ENCODE assay signal across 1 cellular context in the genomic region with DNA sequence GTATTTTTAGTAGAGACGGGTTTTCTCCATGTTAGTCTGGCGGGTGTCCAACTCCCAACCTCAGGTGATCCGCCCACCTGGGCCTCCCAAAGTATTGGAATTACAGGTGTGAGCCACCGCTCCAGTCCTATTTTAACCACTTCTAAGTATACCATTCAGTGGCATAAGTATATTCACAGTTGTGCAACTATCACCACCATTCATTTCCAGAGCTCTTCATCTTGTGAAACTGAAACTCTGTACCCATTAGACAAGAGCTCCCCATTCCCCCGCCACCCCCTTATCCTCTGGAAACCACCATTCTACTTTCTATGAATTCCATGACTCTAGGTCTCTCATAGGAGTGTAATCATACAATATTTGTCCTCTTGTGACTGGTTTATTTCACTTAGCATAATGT.
A peak's percentile ranks its signal among the peaks of the same experiment; 100 is the strongest.
TF ChIP-seq lines count a peak whose summit lies in the region.

No MANE protein-coding gene starts in this region.

TF ChIP-seq in GM12878, 131 proteins besides CTCF, POLR2A, EP300 and RAD21:
- TF ChIP-seq TCF7 (IDR thresholded peaks at IDR 0.05; ENCODE audit: borderline replicate concordance) (peak; percentile 78), TCF3 (IDR thresholded peaks at IDR 0.05; ENCODE audit: borderline replicate concordance, insufficient read depth, low read depth, low read length) (no peak), ZNF384 (IDR thresholded peaks at IDR 0.05; ENCODE audit: borderline replicate concordance, low read depth, low read length) (no peak), RUNX3 (IDR thresholded peaks at IDR 0.05; ENCODE audit: low read length) (peak; percentile 80), CEBPB (IDR thresholded peaks at IDR 0.05; ENCODE audit: borderline replicate concordance in 1 of 2, low read depth in 2 of 2, low read length in 2 of 2) (no peak), IKZF1 (conservative IDR thresholded peaks at IDR 0.05) (peak; percentile 47; the same call in 1 of the 2 replicates), HDAC6 (IDR thresholded peaks at IDR 0.05; ENCODE audit: unreplicated experiment) (no peak), NFIC (IDR thresholded peaks at IDR 0.05; ENCODE audit: low read depth, low read length) (peak; percentile 70), IKZF2 (IDR thresholded peaks at IDR 0.05) (peak; percentile 54 to 61; a peak in 2 of 4 replicates), SUPT20H (IDR thresholded peaks at IDR 0.05; ENCODE audit: borderline replicate concordance, control insufficient read depth, low read depth, low read length) (no peak), JUNB (IDR thresholded peaks at IDR 0.05) (peak; percentile 83), IRF5 (IDR thresholded peaks at IDR 0.05; ENCODE audit: borderline replicate concordance) (no peak), FOXM1 (IDR thresholded peaks at IDR 0.05; ENCODE audit: low read depth, low read length) (peak; percentile 29; the same call in 1 of the 2 replicates), EED (IDR thresholded peaks at IDR 0.05; ENCODE audit: low read depth) (peak; percentile 95), CBFB (IDR thresholded peaks at IDR 0.05; ENCODE audit: low read depth) (peak; percentile 41; the same call in 1 of the 2 replicates), BCL11A (IDR thresholded peaks at IDR 0.05; ENCODE audit: low read depth, low read length) (peak; percentile 47; the same call in 1 of the 2 replicates), IRF4 (IDR thresholded peaks at IDR 0.05; ENCODE audit: low read depth, low read length) (0 out of 2 replicates have a peak, but pooled peaks have one; percentile 37), ETV6 (conservative IDR thresholded peaks at IDR 0.05 in 1 of 2, IDR thresholded peaks at IDR 0.05 in 1 of 2; ENCODE audit: borderline replicate concordance in 1 of 2, low read depth in 1 of 2) (0 out of 4 replicates have a peak, but pooled peaks of 1 of the 2 experiments have one; percentile 21), CBX3 (IDR thresholded peaks at IDR 0.05; ENCODE audit: borderline replicate concordance, low read depth) (no peak), PBX3 (IDR thresholded peaks at IDR 0.05; ENCODE audit: insufficient replicate concordance, low read depth, low read length) (no peak)
